ENCODE assay signal across 11 cellular contexts in genomic region chr2:38301340-38301968, GRCh38.
A peak's percentile ranks its signal among the peaks of the same experiment; 100 is the strongest.
DNase-seq lines count a peak whose midpoint lies in the region; ATAC-seq and TF ChIP-seq lines count a peak whose summit lies in the region.
"Had no signal": no experiment of that assay in that cellular context is flagged by ENCODE, and none has a peak within 500 bp of the region (broad histone marks: within the 10 kb centered on the region; RNA-seq: fewer than 3 reads in every experiment).

No MANE protein-coding gene starts in this region.

- peaks cover 25% of the 10 kb centered on the region for H3K4me1 Mint-ChIP-seq in activated T-helper 17 cell treated with anti-CD3 and anti-CD28 coated beads, Interleukin-2, amount 50 U/mL, for 72 hours

- no peaks in the 10 kb centered on the region for H3K9me3 Mint-ChIP-seq in activated T-helper 17 cell treated with anti-CD3 and anti-CD28 coated beads, Interleukin-2, amount 50 U/mL, for 72 hours
- H3K9me3 Mint-ChIP-seq: neural crest cell had no signal

- no peak overlapping the region for H3K4me3 ChIP-seq in gastrocnemius medialis
- H3K4me3 ChIP-seq in aorta (ENCODE audit: low read length in 2 of 2), result no peak overlapping the region

- in situ Hi-C loops in gastrocnemius medialis (cut with MboI; ENCODE audit: low sequenced_read_pairs in 4 of 4), result loop anchor here (25.0 kb wide), 2 partner anchors 236 to 436 kb away; no protein-coding TSS in a partner anchor

- DNase-seq in NOMO-1 (lab: John Stamatoyannopoulos, UW; ENCODE audit: unreplicated experiment in 2 of 2) (peak; percentile 1 to 10), NOMO-1 treated with dmso at 0.1 percent for 144 hours (lab: John Stamatoyannopoulos, UW; ENCODE audit: unreplicated experiment) (no peak), gastrocnemius medialis (peak in 1 of 2 donors; percentile 39), foreskin melanocyte (no peak), DMS153 (lab: John Stamatoyannopoulos, UW) (no peak), aorta (no peak)
- DNase-seq: NCI-H1417 had no signal

- peak; percentile 67 for ATAC-seq in HG02885 (IDR thresholded peaks at IDR 0.05; ENCODE audit: poor library complexity, unreplicated experiment)
- peak; percentile 75 for ATAC-seq in activated T-helper 17 cell treated with anti-CD3 and anti-CD28 coated beads, Interleukin-2, amount 50 U/mL, for 72 hours (replicated peaks)
- ATAC-seq in gastrocnemius medialis, result peak in 1 of 2 donors; percentile 52
- no peak for ATAC-seq in aorta (ENCODE audit: low FRiP score)

- H3K9me3 ChIP-seq in gastrocnemius medialis (no peaks in the 10 kb centered on the region), aorta (ENCODE audit: control insufficient read depth, low read length) (no peaks in the 10 kb centered on the region)

- peaks cover 94% of the 10 kb centered on the region for H3K36me3 Mint-ChIP-seq in activated T-helper 17 cell treated with anti-CD3 and anti-CD28 coated beads, Interleukin-2, amount 50 U/mL, for 72 hours (ENCODE audit: low read depth)

- WGBS in aorta, 2 donors, result 73 to 92% methylated on average over 3 of the region's 3 CpGs

- no peak for TF ChIP-seq POLR2A in gastrocnemius medialis (IDR thresholded peaks at IDR 0.05)

- peaks cover 2 to 44% of the 10 kb centered on the region in 2 donors for H3K36me3 ChIP-seq in gastrocnemius medialis
- peaks cover 0 to 4% of the 10 kb centered on the region in 2 donors for H3K36me3 ChIP-seq in aorta (ENCODE audit: control insufficient read depth in 1 of 2, insufficient read depth in 2 of 2, low read length in 1 of 2)

- intact Hi-C loops in gastrocnemius medialis (cut with DNase I; ENCODE audit: low total_unique reads), result no loop called here
- intact Hi-C loops in aorta (cut with DNase I), result no loop called here

- H3K27ac Mint-ChIP-seq in activated T-helper 17 cell treated with anti-CD3 and anti-CD28 coated beads, Interleukin-2, amount 50 U/mL, for 72 hours, result peak overlapping the region; percentile 25

- H3K4me1 ChIP-seq in gastrocnemius medialis (peaks cover 8 to 10% of the 10 kb centered on the region in 2 donors), aorta (ENCODE audit: control insufficient read depth in 1 of 2, insufficient read depth in 2 of 2, low read length in 2 of 2) (no peaks in the 10 kb centered on the region)

- H3K27ac ChIP-seq in gastrocnemius medialis (peak overlapping the region; percentile 35 to 51 (median 46)), aorta (ENCODE audit: low read depth in 1 of 2, low read length in 2 of 2) (no peak overlapping the region)
- H3K27ac ChIP-seq: epithelial cell of prostate had no signal

- no peak overlapping the region for H3K4me3 Mint-ChIP-seq in activated T-helper 17 cell treated with anti-CD3 and anti-CD28 coated beads, Interleukin-2, amount 50 U/mL, for 72 hours
- H3K4me3 Mint-ChIP-seq: neural crest cell had no signal

- no peak for TF ChIP-seq CTCF in gastrocnemius medialis (IDR thresholded peaks at IDR 0.05 in 4 of 5, conservative IDR thresholded peaks at IDR 0.05 in 1 of 5)

- no peaks in the 10 kb centered on the region for H3K27me3 Mint-ChIP-seq in activated T-helper 17 cell treated with anti-CD3 and anti-CD28 coated beads, Interleukin-2, amount 50 U/mL, for 72 hours

- H3K27me3 ChIP-seq in gastrocnemius medialis (no peaks in the 10 kb centered on the region), aorta (ENCODE audit: control insufficient read depth in 1 of 2, insufficient read depth in 2 of 2, low read length in 1 of 2) (no peaks in the 10 kb centered on the region)

Comparison
In these comparisons a context has a peak if more than half of its experiments do, and no peak if none do; other contexts are left out.
1. DNase-seq: peak in NOMO-1 (2 of 2); none in NOMO-1 treated with dmso at 0.1 percent for 144 hours (single experiment), foreskin melanocyte (single experiment), DMS153 (single experiment) and aorta (0 of 2).
2. H3K27ac ChIP-seq: peak in gastrocnemius medialis (4 of 4); none in aorta (0 of 2).